ENCODE assay signal across 8 cellular contexts in genomic region chr3:97970929-97971460, GRCh38. TPM values are rescaled to one million over a fixed set of nuclear protein-coding genes. Genes with fewer than 3 reads are reported as not detected.
DNase-seq lines count a peak whose midpoint lies in the region; ATAC-seq and TF ChIP-seq lines count a peak whose summit lies in the region.

No MANE protein-coding gene starts in this region.

- H3K4me3 ChIP-seq in iPS-20b (ENCODE audit: low read length): peak overlapping the region; percentile 62; the same call in 1 of the 2 replicates
- H3K4me3 ChIP-seq in upper lobe of left lung: peak overlapping the region in 3 of 4 donors; percentile 95 to 99 (median 96)

- 65 to 75% methylated on average over 9 of the region's 9 CpGs for WGBS in upper lobe of left lung, 2 donors

- H3K9me3 Mint-ChIP-seq in activated naive CD4-positive, alpha-beta T cell treated with anti-CD3 and anti-CD28 coated beads for 36 hours: no peaks in the 10 kb centered on the region
- no peaks in the 10 kb centered on the region for H3K9me3 Mint-ChIP-seq in activated B cell treated with CpG ODN at 0.5 μM for 24 hours

- H3K27ac ChIP-seq in iPS-20b (ENCODE audit: low read length) (no peak overlapping the region), upper lobe of left lung (peak overlapping the region; percentile 81 to 91 (median 90))

- TF ChIP-seq POLR2A in upper lobe of left lung (IDR thresholded peaks at IDR 0.05): no peak

- TF ChIP-seq EP300 in upper lobe of left lung (IDR thresholded peaks at IDR 0.05): no peak

- TF ChIP-seq CTCF in activated B cell treated with CpG ODN at 0.5 μM for 24 hours (IDR thresholded peaks at IDR 0.05) (no peak), upper lobe of left lung (IDR thresholded peaks at IDR 0.05) (no peak)

- POLR2A ChIA-PET in activated B cell treated with CpG ODN at 0.5 μM for 24 hours (lab: Charles Lee): interaction anchor here (0.8 kb wide), 1 partner anchor 149 kb away, joined by 4 read pairs; the partner anchor contains the start of gene CRYBG3

- H3K9ac ChIP-seq in iPS-20b (ENCODE audit: low read depth, low read length): peak overlapping the region; percentile 29; the same call in 1 of the 2 replicates

- peaks cover 9% of the 10 kb centered on the region for H3K36me3 Mint-ChIP-seq in activated naive CD4-positive, alpha-beta T cell treated with anti-CD3 and anti-CD28 coated beads for 36 hours (ENCODE audit: low read depth)
- peaks cover 19% of the 10 kb centered on the region for H3K36me3 Mint-ChIP-seq in activated B cell treated with CpG ODN at 0.5 μM for 24 hours (ENCODE audit: low read depth)

- H3K9me3 ChIP-seq in iPS-20b (ENCODE audit: insufficient read depth, low read depth, low read length): no peaks in the 10 kb centered on the region
- H3K9me3 ChIP-seq in upper lobe of left lung: no peaks in the 10 kb centered on the region

- peaks cover 54% of the 10 kb centered on the region for H3K4me1 Mint-ChIP-seq in activated naive CD4-positive, alpha-beta T cell treated with anti-CD3 and anti-CD28 coated beads for 36 hours (ENCODE audit: low read depth)
- H3K4me1 Mint-ChIP-seq in activated B cell treated with CpG ODN at 0.5 μM for 24 hours: peaks cover 31% of the 10 kb centered on the region

- ATAC-seq in activated B cell treated with CpG ODN at 0.5 μM for 24 hours (ENCODE audit: low read depth): no peak
- ATAC-seq in upper lobe of left lung (ENCODE audit: low FRiP score in 2 of 2): no peak
- no peak for ATAC-seq in HG03095 (IDR thresholded peaks at IDR 0.05; ENCODE audit: unreplicated experiment)

- no peaks in the 10 kb centered on the region; the same call in 1 of the 2 replicates for H3K36me3 ChIP-seq in iPS-20b (ENCODE audit: insufficient read depth, low read depth, low read length)
- peaks cover 0 to 9% (median 0%) of the 10 kb centered on the region in 4 donors for H3K36me3 ChIP-seq in upper lobe of left lung

- no peaks in the 10 kb centered on the region for H3K27me3 Mint-ChIP-seq in activated naive CD4-positive, alpha-beta T cell treated with anti-CD3 and anti-CD28 coated beads for 36 hours (ENCODE audit: low read depth)
- H3K27me3 Mint-ChIP-seq in activated B cell treated with CpG ODN at 0.5 μM for 24 hours: no peaks in the 10 kb centered on the region

- H3K4me3 Mint-ChIP-seq in activated naive CD4-positive, alpha-beta T cell treated with anti-CD3 and anti-CD28 coated beads for 36 hours: peak overlapping the region; percentile 87
- H3K4me3 Mint-ChIP-seq in activated B cell treated with CpG ODN at 0.5 μM for 24 hours: peak overlapping the region; percentile 89

- CTCF ChIA-PET in activated naive CD4-positive, alpha-beta T cell treated with anti-CD3 and anti-CD28 coated beads for 36 hours (lab: Charles Lee): interaction anchor here (1.0 to 5.6 kb wide), 5 partner anchors 10 to 52 kb away, joined by 3 to 35 read pairs (median 5); no protein-coding TSS in a partner anchor
- CTCF ChIA-PET in activated B cell treated with CpG ODN at 0.5 μM for 24 hours (lab: Charles Lee): no interaction called here

- H3K27me3 ChIP-seq in iPS-20b (ENCODE audit: insufficient read depth, low read length) (peaks cover 22% of the 10 kb centered on the region; the same call in 1 of the 2 replicates), upper lobe of left lung (no peaks in the 10 kb centered on the region)

- intact Hi-C loops in activated naive CD4-positive, alpha-beta T cell treated with anti-CD3 and anti-CD28 coated beads for 36 hours (cut with micrococcal nuclease): loop anchor here (1.0 to 5.0 kb wide), 4 partner anchors 52 to 586 kb away; partner anchors contain the start of genes ARL6 and CLDND1
- intact Hi-C loops in activated B cell treated with CpG ODN at 0.5 μM for 24 hours (cut with micrococcal nuclease): loop anchor here (1.0 to 5.0 kb wide), 4 partner anchors 51 to 931 kb away; partner anchors contain the start of genes CPOX and DCBLD2

- DNase-seq in activated naive CD4-positive, alpha-beta T cell treated with anti-CD3 and anti-CD28 coated beads for 36 hours: no peak
- no peak for DNase-seq in activated naive CD4-positive, alpha-beta T cell (lab: John Stamatoyannopoulos, UW)
- no peak for DNase-seq in activated B cell treated with CpG ODN at 0.5 μM for 24 hours
- no peak for DNase-seq in upper lobe of left lung
- no peak for DNase-seq in COLO668 (lab: John Stamatoyannopoulos, UW; ENCODE audit: unreplicated experiment)
- no peak for DNase-seq in GF-D8 (lab: John Stamatoyannopoulos, UW)

- H3K4me1 ChIP-seq in iPS-20b (ENCODE audit: insufficient read depth, low read length): peaks cover 7% of the 10 kb centered on the region; the same call in 1 of the 2 replicates
- H3K4me1 ChIP-seq in upper lobe of left lung: peaks cover 8 to 22% (median 18%) of the 10 kb centered on the region in 4 donors

- no peak overlapping the region for H3K27ac Mint-ChIP-seq in activated naive CD4-positive, alpha-beta T cell treated with anti-CD3 and anti-CD28 coated beads for 36 hours
- peak overlapping the region; percentile 87 for H3K27ac Mint-ChIP-seq in activated B cell treated with CpG ODN at 0.5 μM for 24 hours

RNA-seq across cellular contexts. Expression of gene RIOX2, which starts 1.2 kb away (rescaled TPM):
- total RNA-seq in activated naive CD4-positive, alpha-beta T cell treated with anti-CD3 and anti-CD28 coated beads for 36 hours: 10 to 100 TPM; 26.3 to 32.6 TPM
- total RNA-seq in activated B cell treated with CpG ODN at 0.5 μM for 24 hours: 33.7 and 34.8 TPM in 2 replicates
- 10 to 100 TPM; 15.9 to 33.9 (median 21.4) TPM for total RNA-seq in upper lobe of left lung
